ENCODE assay signal across 11 cellular contexts in the genomic region with DNA sequence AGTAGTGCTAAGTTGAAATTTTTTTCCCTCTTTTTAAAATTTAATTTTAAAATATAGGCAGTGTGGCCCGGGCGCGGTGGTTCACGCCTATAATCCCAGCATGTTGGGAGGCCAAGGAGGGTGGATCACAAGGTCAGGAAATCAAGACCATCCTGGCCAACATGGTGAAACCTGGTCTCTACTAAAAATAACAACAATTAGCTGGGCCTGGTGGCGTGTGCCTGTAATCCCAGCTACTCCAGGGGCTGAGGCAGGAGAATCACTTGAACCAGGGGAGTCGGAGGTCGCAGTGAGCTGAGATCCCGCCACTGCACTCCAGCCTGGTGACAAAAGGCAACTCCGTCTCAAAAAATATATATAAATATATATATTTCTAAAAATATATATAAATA. TPM values are rescaled to one million over a fixed set of nuclear protein-coding genes. Genes with fewer than 3 reads are reported as not detected.
DNase-seq lines count a peak whose midpoint lies in the region; ATAC-seq, FAIRE-seq and TF ChIP-seq lines count a peak whose summit lies in the region.
"Not testable (repeated sequence)": the region's sequence is repeated elsewhere in the genome, so short reads cannot be mapped to it uniquely, and the experiment has no call there.
"Had no signal": no experiment of that assay in that cellular context is flagged by ENCODE, and none has a peak within 500 bp of the region (broad histone marks: within the 10 kb centered on the region; RNA-seq: fewer than 3 reads in every experiment).

No MANE protein-coding gene starts in this region.

- H2BK15ac ChIP-seq in IMR-90 (ENCODE audit: low read depth, low read length): not testable (repeated sequence)

- H3K79me2 ChIP-seq in ACC112 (ENCODE audit: control insufficient read depth, insufficient read depth, low read length, unreplicated experiment); PC-3 (ENCODE audit: low read length); HepG2 (ENCODE audit: insufficient read depth, low read length); trophoblast cell (ENCODE audit: control insufficient read depth, insufficient read depth, low read length, poor library complexity): not testable (repeated sequence)

- H2AK9ac ChIP-seq in IMR-90 (replicated peaks; ENCODE audit: low read depth, low read length, poor library complexity): not testable (repeated sequence)

- H3K4me3 ChIP-seq in ACC112 (ENCODE audit: low read depth, low read length); IMR-90 (ENCODE audit: insufficient read depth, low read depth, low read length); PC-3 (ENCODE audit: low read length); SJSA1; brain microvascular endothelial cell (ENCODE audit: low read depth, low read length); HepG2 (replicated peaks in 1 of 3; ENCODE audit: insufficient read depth in 1 of 3, low read depth in 2 of 3, low read length in 3 of 3); trophoblast cell (ENCODE audit: low read depth, low read length): not testable (repeated sequence)

- peaks cover 17% of the 10 kb centered on the region for H3K4me1 ChIP-seq in ACC112 (ENCODE audit: control insufficient read depth, insufficient read depth, low read length, unreplicated experiment)
- peaks cover 15% of the 10 kb centered on the region for H3K4me1 ChIP-seq in IMR-90 (ENCODE audit: control insufficient read depth, insufficient read depth, low read length)
- peaks cover 27% of the 10 kb centered on the region for H3K4me1 ChIP-seq in PC-3 (ENCODE audit: insufficient read depth, low read length)
- H3K4me1 ChIP-seq in SJSA1 (replicated peaks): peaks cover 34% of the 10 kb centered on the region
- peaks cover 40% of the 10 kb centered on the region for H3K4me1 ChIP-seq in HepG2 (ENCODE audit: insufficient read depth, low read length)
- peaks cover 13 to 16% of the 10 kb centered on the region in 2 experiments for H3K4me1 ChIP-seq in trophoblast cell (ENCODE audit: control insufficient read depth in 1 of 2, insufficient read depth in 2 of 2, low read length in 2 of 2)

- H3K36me3 ChIP-seq in ACC112 (ENCODE audit: insufficient read depth, low read length): peaks cover 27% of the 10 kb centered on the region
- H3K36me3 ChIP-seq in IMR-90 (ENCODE audit: control insufficient read depth, insufficient read depth, low read length); brain microvascular endothelial cell (replicated peaks); trophoblast cell (ENCODE audit: control insufficient read depth in 1 of 2, insufficient read depth in 2 of 2, low read length in 2 of 2): not testable (repeated sequence)
- peaks cover 14% of the 10 kb centered on the region for H3K36me3 ChIP-seq in PC-3 (ENCODE audit: low read depth, low read length)
- H3K36me3 ChIP-seq in SJSA1: peaks cover 30% of the 10 kb centered on the region
- peaks cover 4 to 19% of the 10 kb centered on the region in 2 experiments; a peak in 4 of 5 replicates for H3K36me3 ChIP-seq in HepG2 (replicated peaks in 1 of 2; ENCODE audit: control insufficient read depth in 1 of 2, insufficient read depth in 2 of 2, low read length in 2 of 2)

- not testable (repeated sequence) for H3K9me2 ChIP-seq in PC-3 (replicated peaks; ENCODE audit: low read length)

- DNase-seq in ELF-1 (ENCODE audit: low read depth, low spot score): peak; percentile 51
- not testable (repeated sequence) for DNase-seq in IMR-90; PC-3; SJSA1 (ENCODE audit: low read depth in 1 of 2, low spot score in 2 of 2); brain microvascular endothelial cell; HepG2 (ENCODE audit: low spot score); trophoblast cell

- H3K79me1 ChIP-seq in IMR-90 (ENCODE audit: low read depth in 1 of 2, low read length in 2 of 2) (peaks cover 7 to 32% of the 10 kb centered on the region in 2 experiments), trophoblast cell (ENCODE audit: low read length) (peaks cover 12% of the 10 kb centered on the region)

- TF ChIP-seq EP300 in HepG2 (IDR thresholded peaks at IDR 0.05; ENCODE audit: low read depth in 2 of 2, low read length in 2 of 2); HepG2 (CRISPR knock-in tag; IDR thresholded peaks at IDR 0.05; ENCODE audit: borderline replicate concordance): not testable (repeated sequence)

- not testable (repeated sequence) for H4K12ac ChIP-seq in trophoblast cell (ENCODE audit: low read depth, low read length)

- H3K18ac ChIP-seq in IMR-90 (ENCODE audit: low read depth, low read length) (peak overlapping the region; percentile 13; the same call in 1 of the 2 replicates), trophoblast cell (ENCODE audit: low read length) (peak overlapping the region; percentile 22)

- in situ Hi-C loops in IMR-90 (cut with MboI; ENCODE audit: low sequenced_read_pairs); brain microvascular endothelial cell (cut with HindIII; ENCODE audit: low pct_ligation_motif_present, low sequenced_read_pairs); HepG2 (cut with HindIII; ENCODE audit: extremely low pct_ligation_motif_present, low pct_unique_long_range_greater_than_20kb): not testable (repeated sequence)

- H3K14ac ChIP-seq in IMR-90 (replicated peaks; ENCODE audit: low read depth, low read length): peak overlapping the region; percentile 68; the same call in 1 of the 2 replicates
- H3K14ac ChIP-seq in trophoblast cell (ENCODE audit: low read length): peak overlapping the region; percentile 71

- H3K56ac ChIP-seq in IMR-90 (ENCODE audit: extremely low read depth, insufficient read depth, low read length): not testable (repeated sequence)

- H4K91ac ChIP-seq in IMR-90 (ENCODE audit: insufficient read depth, low read depth, low read length): peak overlapping the region; percentile 87
- not testable (repeated sequence) for H4K91ac ChIP-seq in trophoblast cell (ENCODE audit: low read depth, low read length)

- not testable (repeated sequence) for TF ChIP-seq RAD21 in IMR-90 (IDR thresholded peaks at IDR 0.05; ENCODE audit: low read length); HepG2 (CRISPR knock-in tag; IDR thresholded peaks at IDR 0.05)

- H4K5ac ChIP-seq in IMR-90 (ENCODE audit: low read depth, low read length): not testable (repeated sequence)

- H2AK5ac ChIP-seq in IMR-90 (ENCODE audit: low read depth, low read length) (peak overlapping the region; percentile 88), trophoblast cell (ENCODE audit: low read length) (peak overlapping the region; percentile 28)

- H2BK12ac ChIP-seq in trophoblast cell (ENCODE audit: low read length): peak overlapping the region; percentile 74

- H2BK120ac ChIP-seq in IMR-90 (ENCODE audit: low read depth, low read length) (peak overlapping the region; percentile 82), trophoblast cell (ENCODE audit: insufficient read depth, low read length, poor library complexity) (peak overlapping the region; percentile 60)

- peak; percentile 27 for ATAC-seq in IMR-90 (ENCODE audit: low read depth)
- not testable (repeated sequence) for ATAC-seq in PC-3, HepG2

- intact Hi-C loops in IMR-90 (cut with micrococcal nuclease): loop anchor here (5.0 kb wide), 1 partner anchor 40 kb away; no protein-coding TSS in a partner anchor
- intact Hi-C loops in PC-3 (cut with micrococcal nuclease); HepG2 (cut with micrococcal nuclease; ENCODE audit: unreplicated experiment): not testable (repeated sequence)

- H3K9ac ChIP-seq in IMR-90 (ENCODE audit: low read depth, low read length); PC-3 (ENCODE audit: low read length); HepG2 (ENCODE audit: insufficient read depth, low read depth, low read length); trophoblast cell (ENCODE audit: low read length): not testable (repeated sequence)

- peak overlapping the region; percentile 81 for H3K4ac ChIP-seq in IMR-90 (ENCODE audit: low read depth, low read length)
- not testable (repeated sequence) for H3K4ac ChIP-seq in trophoblast cell (ENCODE audit: low read depth, low read length)

- no CpG with 5 or more reads among the region's 9 CpGs for WGBS in IMR-90 (ENCODE audit: extremely low coverage in 2 of 2, insufficient read length in 1 of 2), 2 experiments
- 98% methylated on average over 9 of the region's 9 CpGs for WGBS in HepG2 (ENCODE audit: low lambda C conversion rate)
- no CpG with 5 or more reads among the region's 9 CpGs for WGBS in trophoblast cell (ENCODE audit: extremely low coverage, insufficient coverage, insufficient read length)

- H3F3A ChIP-seq in PC-3 (ENCODE audit: low read length, unreplicated experiment): not testable (repeated sequence)

- POLR2A ChIA-PET in IMR-90 (lab: Charles Lee; ENCODE audit: unreplicated experiment); PC-3 (lab: Charles Lee; ENCODE audit: unreplicated experiment): not testable (repeated sequence)
- POLR2A ChIA-PET in HepG2 (lab: Yijun Ruan, JAX): interaction anchor here (1.0 to 1.5 kb wide), 3 partner anchors 10 to 44 kb away, joined by 3 to 4 read pairs (median 3); no protein-coding TSS in a partner anchor

- not testable (repeated sequence) for H3K4me2 ChIP-seq in IMR-90 (ENCODE audit: low read depth, low read length); HepG2 (ENCODE audit: low read depth, low read length)
- H3K4me2 ChIP-seq in PC-3 (ENCODE audit: low read length) (peak overlapping the region; percentile 41; the same call in 1 of the 2 replicates), trophoblast cell (ENCODE audit: low read length) (peak overlapping the region; percentile 10)

- not testable (repeated sequence) for BruUV-seq in IMR-90 (replicated peaks; lab: Mats Ljungman, UMichigan); PC-3 (replicated peaks; lab: Mats Ljungman, UMichigan); HepG2 (replicated peaks; lab: Mats Ljungman, UMichigan)

- H3K9me3 ChIP-seq in IMR-90 (ENCODE audit: control insufficient read depth, insufficient read depth, low read length); PC-3 (ENCODE audit: low read length); SJSA1 (replicated peaks); HepG2 (ENCODE audit: low read length); trophoblast cell (ENCODE audit: insufficient read depth, low read depth, low read length): not testable (repeated sequence)

- dilution Hi-C loops in IMR-90 (cut with HindIII; ENCODE audit: low sequenced_read_pairs, unreplicated experiment): not testable (repeated sequence)

- H2BK5ac ChIP-seq in IMR-90 (ENCODE audit: low read depth, low read length, poor library complexity, severe bottlenecking): peak overlapping the region; percentile 71
- peak overlapping the region; percentile 83 for H2BK5ac ChIP-seq in trophoblast cell (ENCODE audit: low read depth, low read length, poor library complexity)

- H4K20me1 ChIP-seq in IMR-90 (ENCODE audit: insufficient read depth, low read length); PC-3 (ENCODE audit: low read length); HepG2 (ENCODE audit: insufficient read depth, low read length): not testable (repeated sequence)

- CTCF ChIA-PET in IMR-90 (lab: Yijun Ruan, JAX); PC-3 (lab: Charles Lee); HepG2 (lab: Yijun Ruan, JAX; ENCODE audit: low intra/inter-chr PET ratio, low total read pairs): not testable (repeated sequence)

- not testable (repeated sequence) for H3K27me3 ChIP-seq in ACC112 (ENCODE audit: insufficient read depth, low read length); IMR-90 (ENCODE audit: control insufficient read depth, insufficient read depth, low read length); PC-3 (ENCODE audit: low read length); SJSA1 (replicated peaks); brain microvascular endothelial cell (replicated peaks); HepG2 (ENCODE audit: control insufficient read depth in 1 of 2, insufficient read depth in 2 of 2, low read length in 2 of 2); trophoblast cell (ENCODE audit: insufficient read depth, low read length)

- not testable (repeated sequence) for TF ChIP-seq POLR2A in IMR-90 (IDR thresholded peaks at IDR 0.05; ENCODE audit: low read depth, low read length); HepG2 (IDR thresholded peaks at IDR 0.05; ENCODE audit: insufficient read depth in 1 of 2, low read depth in 2 of 2, low read length in 2 of 2)

- peaks cover 13% of the 10 kb centered on the region for H3K9me1 ChIP-seq in IMR-90 (ENCODE audit: insufficient read depth, low read length)

- H4K8ac ChIP-seq in IMR-90 (ENCODE audit: low read depth in 2 of 2, low read length in 2 of 2): peak overlapping the region in 1 of 2 experiments; percentile 72; a peak in 1 of 4 replicates
- H4K8ac ChIP-seq in trophoblast cell (ENCODE audit: low read depth, low read length): not testable (repeated sequence)

- H2AFZ ChIP-seq in ACC112 (ENCODE audit: low read length, unreplicated experiment); IMR-90 (replicated peaks; ENCODE audit: low read length, poor library complexity); PC-3 (ENCODE audit: low read length); HepG2 (ENCODE audit: low read length); trophoblast cell (ENCODE audit: insufficient read depth, low read length, poor library complexity): not testable (repeated sequence)

- not testable (repeated sequence) for H3K23ac ChIP-seq in IMR-90 (ENCODE audit: low read depth, low read length); trophoblast cell (ENCODE audit: low read length)

- not testable (repeated sequence) for TF ChIP-seq CTCF in IMR-90 (conservative IDR thresholded peaks at IDR 0.05; ENCODE audit: low read depth, low read length); PC-3 (conservative IDR thresholded peaks at IDR 0.05; ENCODE audit: low read depth, low read length); brain microvascular endothelial cell (IDR thresholded peaks at IDR 0.05; ENCODE audit: low read depth, low read length, missing control alignments); HepG2 (CRISPR knock-in tag; IDR thresholded peaks at IDR 0.05)

- peak overlapping the region; percentile 74 for H2BK20ac ChIP-seq in IMR-90 (ENCODE audit: low read depth, low read length)

- not testable (repeated sequence) for FAIRE-seq in HepG2 (lab: Jason Lieb, UNC)

- H3K27ac ChIP-seq in ACC112 (ENCODE audit: low read depth, low read length) (peak overlapping the region; percentile 30), IMR-90 (ENCODE audit: insufficient read depth, low read length) (peak overlapping the region; percentile 63; the same call in 1 of the 2 replicates), SJSA1 (peak overlapping the region; percentile 48), brain microvascular endothelial cell (peak overlapping the region; percentile 60), HepG2 (ENCODE audit: extremely low read length, insufficient read depth, low read length) (peak overlapping the region; percentile 53), trophoblast cell (ENCODE audit: low read depth, low read length) (peak overlapping the region; percentile 91)
- not testable (repeated sequence) for H3K27ac ChIP-seq in PC-3 (ENCODE audit: low read length)

RNA-seq across cellular contexts. Expression of gene SLC12A3, which starts 57.3 kb away (rescaled TPM):
- total RNA-seq in IMR-90 (2012; rRNA removed): not detected in 2 replicates
- not detected in 2 replicates for polyA plus RNA-seq in IMR-90 (2012; rRNA removed)
- polyA plus RNA-seq in IMR-90 (2012; cell fraction: cytosol; rRNA removed): not detected in 2 replicates
- not detected in 2 replicates for polyA plus RNA-seq in IMR-90 (2012; cell fraction: nucleus; rRNA removed; ENCODE audit: low replicate concordance)
- total RNA-seq in PC-3 (2014; rRNA removed): not detected in 2 replicates
- not detected in 2 replicates for total RNA-seq in SJSA1 (2014; rRNA removed; shearing (Covaris generic))
- not detected in 2 replicates for total RNA-seq in HepG2 (2016; rRNA removed; fragmentation: Illumina TruSeq; extraction: Trizol)
- 0.35 TPM in 1 of 2 replicates, not detected in the other for total RNA-seq in HepG2 (2016; cell fraction: cytosol; rRNA removed; fragmentation: Illumina TruSeq; extraction: Trizol; ENCODE audit: low read depth)
- total RNA-seq in HepG2 (2016; cell fraction: insoluble cytoplasmic fraction; rRNA removed; fragmentation: Illumina TruSeq; extraction: Trizol): not detected in 2 replicates
- total RNA-seq in HepG2 (2016; cell fraction: membrane; rRNA removed; fragmentation: Illumina TruSeq; extraction: Trizol): 0.07 and 0.40 TPM in 2 replicates
- not detected in 2 replicates for total RNA-seq in HepG2 (2016; cell fraction: nucleus; rRNA removed; fragmentation: Illumina TruSeq; extraction: Trizol)
- 5.1 and 6.2 TPM in 2 replicates for polyA plus RNA-seq in HepG2 (2011; rRNA removed)
- polyA plus RNA-seq in HepG2 (2011; cell fraction: cytosol; rRNA removed): 1.6 and 1.7 TPM in 2 replicates
- polyA plus RNA-seq in HepG2 (2011; cell fraction: nucleus; rRNA removed): 21.0 and 30.1 TPM in 2 replicates
- polyA plus RNA-seq in HepG2 (2012): 1.9 and 3.9 TPM in 2 replicates
- not detected in 2 replicates for polyA plus RNA-seq in HepG2 (2016; cell fraction: cytosol; fragmentation: Illumina TruSeq; extraction: Trizol; ENCODE audit: low read depth)
- not detected in 2 replicates for polyA plus RNA-seq in HepG2 (2016; cell fraction: insoluble cytoplasmic fraction; fragmentation: Illumina TruSeq; extraction: Trizol; ENCODE audit: low read depth)
- not detected in 2 replicates for polyA plus RNA-seq in HepG2 (2016; cell fraction: membrane; fragmentation: Illumina TruSeq; extraction: Trizol; ENCODE audit: low read depth)
- not detected in 2 replicates for polyA plus RNA-seq in HepG2 (2016; cell fraction: nucleus; fragmentation: Illumina TruSeq; extraction: Trizol; ENCODE audit: insufficient read depth, low read depth)
- polyA minus RNA-seq in HepG2 (2011; rRNA and poly(A)+ RNA removed; ENCODE audit: low replicate concordance): 8.9 and 232 TPM in 2 replicates
- 2.2 and 2.3 TPM in 2 replicates for polyA minus RNA-seq in HepG2 (2011; cell fraction: cytosol; rRNA and poly(A)+ RNA removed)
- 7.0 and 7.5 TPM in 2 replicates for polyA minus RNA-seq in HepG2 (2011; cell fraction: nucleus; rRNA and poly(A)+ RNA removed)
- polyA plus RNA-seq in trophoblast cell (2013): 0.11 TPM in 2 replicates
- total RNA-seq: CD4-positive, CD25-positive, alpha-beta regulatory T cell; CD8-positive, alpha-beta memory T cell; GM23338 had no signal
- polyA plus RNA-seq: CD4-positive, CD25-positive, alpha-beta regulatory T cell; CD8-positive, alpha-beta memory T cell; GM23338 had no signal
